Comparison of ENCODE assay signal across 35 cellular contexts in genomic region chr9:33468797-33469621, GRCh38. TPM values are rescaled to one million over a fixed set of nuclear protein-coding genes. Genes with fewer than 3 reads are reported as not detected.
DNase-seq lines count a peak whose midpoint lies in the region; ATAC-seq, FAIRE-seq and TF ChIP-seq lines count a peak whose summit lies in the region.
"Had no signal": no experiment of that assay in that cellular context is flagged by ENCODE, and none has a peak within 500 bp of the region (broad histone marks: within the 10 kb centered on the region; RNA-seq: fewer than 3 reads in every experiment).

No MANE protein-coding gene starts in this region.

- FAIRE-seq in HepG2 (lab: Jason Lieb, UNC), result no peak
- FAIRE-seq: A549, D721Med, GM19239, urothelium cell line had no signal

- TF ChIP-seq CTCF in HepG2 (CRISPR knock-in tag; IDR thresholded peaks at IDR 0.05), result no peak
- TF ChIP-seq CTCF in suprapubic skin (IDR thresholded peaks at IDR 0.05), result no peak

- H3K4me3 ChIP-seq in HepG2 (replicated peaks in 1 of 3; ENCODE audit: insufficient read depth in 1 of 3, low read depth in 2 of 3, low read length in 3 of 3) (no peak overlapping the region), suprapubic skin (no peak overlapping the region)
- H3K4me3 ChIP-seq: A549, HAP-1, heart left ventricle, lung, mucosa of descending colon, ovary, thoracic aorta had no signal

- no peak overlapping the region for H2AFZ ChIP-seq in HepG2 (ENCODE audit: low read length)

- H3K79me2 ChIP-seq in HepG2 (ENCODE audit: insufficient read depth, low read length), result peaks cover 18% of the 10 kb centered on the region

- H4K20me1 ChIP-seq in HepG2 (ENCODE audit: insufficient read depth, low read length), result no peaks in the 10 kb centered on the region

- no peak for TF ChIP-seq RAD21 in HepG2 (CRISPR knock-in tag; IDR thresholded peaks at IDR 0.05)

- no peak overlapping the region for H3K9ac ChIP-seq in HepG2 (ENCODE audit: insufficient read depth, low read depth, low read length)

- H3K27me3 ChIP-seq in HepG2 (ENCODE audit: control insufficient read depth in 1 of 2, insufficient read depth in 2 of 2, low read length in 2 of 2) (no peaks in the 10 kb centered on the region; a peak in 1 of 5 replicates), suprapubic skin (no peaks in the 10 kb centered on the region)
- H3K27me3 ChIP-seq: heart left ventricle, ovary had no signal

- H3K27ac Mint-ChIP-seq in activated T-cell treated with anti-CD3 and anti-CD28 coated beads, Interleukin-2, amount 50 U/mL, for 72 hours, result peak overlapping the region; percentile 17
- H3K27ac Mint-ChIP-seq in T-cell, result peak overlapping the region; percentile 8 to 11
- peak overlapping the region in 3 of 10 donors; percentile 44 to 61 (median 55) for H3K27ac Mint-ChIP-seq in naive thymus-derived CD8-positive, alpha-beta T cell
- H3K27ac Mint-ChIP-seq: activated T-helper 1 cell treated with anti-CD3 and anti-CD28 coated beads, Interleukin-12 subunit alpha, Interleukin-12 subunit beta, Interleukin-2, Interleukin-4 antibody, amounts not matched to agents 30 ng/mL and 10 ng/mL and 1 ng/mL, durations not matched to agents 14 hours and 24 hours and 36 hours; nephron progenitor cell had no signal

- no peaks in the 10 kb centered on the region for H3K9me3 Mint-ChIP-seq in activated T-cell treated with anti-CD3 and anti-CD28 coated beads, Interleukin-2, amount 50 U/mL, for 72 hours
- H3K9me3 Mint-ChIP-seq in T-cell, result no peaks in the 10 kb centered on the region
- H3K9me3 Mint-ChIP-seq in naive thymus-derived CD8-positive, alpha-beta T cell, result no peaks in the 10 kb centered on the region
- H3K9me3 Mint-ChIP-seq: activated T-helper 1 cell treated with anti-CD3 and anti-CD28 coated beads, Interleukin-12 subunit alpha, Interleukin-12 subunit beta, Interleukin-2, Interleukin-4 antibody, amounts not matched to agents 30 ng/mL and 10 ng/mL and 1 ng/mL, durations not matched to agents 14 hours and 24 hours and 36 hours; CD4-positive, CD25-positive, alpha-beta regulatory T cell; nephron progenitor cell; stimulated activated naive CD8-positive, alpha-beta T cell treated with anti-CD3 and anti-CD28 coated beads, Interleukin-15, Interleukin-2, amounts not matched to agents 100 ng/mL and 50 ng/mL, for 24 hours had no signal

- H3K27ac ChIP-seq in HepG2 (ENCODE audit: extremely low read length, insufficient read depth, low read length) (no peak overlapping the region), suprapubic skin (no peak overlapping the region)
- H3K27ac ChIP-seq: A549, heart left ventricle, ovary, thoracic aorta, VCaP had no signal

- 97% methylated on average over 18 of the region's 21 CpGs for WGBS in HepG2 (ENCODE audit: low lambda C conversion rate)
- 94% methylated on average over 19 of the region's 21 CpGs for WGBS in suprapubic skin

- no peaks in the 10 kb centered on the region for H3K27me3 Mint-ChIP-seq in activated T-cell treated with anti-CD3 and anti-CD28 coated beads, Interleukin-2, amount 50 U/mL, for 72 hours (ENCODE audit: low read depth)
- H3K27me3 Mint-ChIP-seq in T-cell, result no peaks in the 10 kb centered on the region
- no peaks in the 10 kb centered on the region for H3K27me3 Mint-ChIP-seq in naive thymus-derived CD8-positive, alpha-beta T cell
- H3K27me3 Mint-ChIP-seq: CD4-positive, CD25-positive, alpha-beta regulatory T cell; stimulated activated naive CD8-positive, alpha-beta T cell treated with anti-CD3 and anti-CD28 coated beads, Interleukin-15, Interleukin-2, amounts not matched to agents 100 ng/mL and 50 ng/mL, for 24 hours had no signal

- H3K36me3 ChIP-seq in HepG2 (replicated peaks in 1 of 2; ENCODE audit: control insufficient read depth in 1 of 2, insufficient read depth in 2 of 2, low read length in 2 of 2) (peaks cover 41 to 71% of the 10 kb centered on the region in 2 experiments), suprapubic skin (peaks cover 81% of the 10 kb centered on the region)
- H3K36me3 ChIP-seq: ovary had no signal

- H3K4me1 ChIP-seq in HepG2 (ENCODE audit: insufficient read depth, low read length) (peaks cover 25% of the 10 kb centered on the region), suprapubic skin (peaks cover 30% of the 10 kb centered on the region)

- peaks cover 6 to 14% of the 10 kb centered on the region in 2 donors for H3K36me3 Mint-ChIP-seq in activated T-cell treated with anti-CD3 and anti-CD28 coated beads, Interleukin-2, amount 50 U/mL, for 72 hours (ENCODE audit: insufficient read depth in 2 of 2)
- H3K36me3 Mint-ChIP-seq in T-cell, result peaks cover 60% of the 10 kb centered on the region
- H3K36me3 Mint-ChIP-seq in naive thymus-derived CD8-positive, alpha-beta T cell, result peaks cover 0 to 78% (median 22%) of the 10 kb centered on the region in 3 donors

- intact Hi-C loops in HepG2 (cut with micrococcal nuclease; ENCODE audit: unreplicated experiment), result loop anchor here (5.0 kb wide), 1 partner anchor 52 kb away; no protein-coding TSS in a partner anchor

- no peak overlapping the region for H3K4me3 Mint-ChIP-seq in activated T-cell treated with anti-CD3 and anti-CD28 coated beads, Interleukin-2, amount 50 U/mL, for 72 hours
- H3K4me3 Mint-ChIP-seq in T-cell, result no peak overlapping the region
- H3K4me3 Mint-ChIP-seq in naive thymus-derived CD8-positive, alpha-beta T cell, result no peak overlapping the region
- H3K4me3 Mint-ChIP-seq: activated T-helper 1 cell treated with anti-CD3 and anti-CD28 coated beads, Interleukin-12 subunit alpha, Interleukin-12 subunit beta, Interleukin-2, Interleukin-4 antibody, amounts not matched to agents 30 ng/mL and 10 ng/mL and 1 ng/mL, durations not matched to agents 14 hours and 24 hours and 36 hours; nephron progenitor cell; stimulated activated naive CD8-positive, alpha-beta T cell treated with anti-CD3 and anti-CD28 coated beads, Interleukin-15, Interleukin-2, amounts not matched to agents 100 ng/mL and 50 ng/mL, for 24 hours had no signal

- H3K9me3 ChIP-seq in HepG2 (ENCODE audit: low read length) (no peaks in the 10 kb centered on the region), suprapubic skin (no peaks in the 10 kb centered on the region)
- H3K9me3 ChIP-seq: A549, HAP-1, heart left ventricle, mucosa of descending colon, ovary, thoracic aorta had no signal

- no peak for DNase-seq in activated T-cell treated with anti-CD3 and anti-CD28 coated beads, Interleukin-2, amount 50 U/mL, for 72 hours
- no peak for DNase-seq in activated T-cell treated with anti-CD3 and anti-CD28 coated beads for 4 hours
- peak in 1 of 34 experiments; percentile 16 for DNase-seq in T-cell
- no peak for DNase-seq in HepG2 (ENCODE audit: low spot score)
- DNase-seq in suprapubic skin (ENCODE audit: low spot score in 2 of 2), result peak; percentile 40 to 58
- no peak for DNase-seq in DMS53 treated with DMSO at 0.1 percent for 48 hours (lab: John Stamatoyannopoulos, UW; ENCODE audit: unreplicated experiment)
- no peak for DNase-seq in naive thymus-derived CD8-positive, alpha-beta T cell
- no peak for DNase-seq in NCI-H146 (lab: John Stamatoyannopoulos, UW)
- DNase-seq: activated CD4-positive, alpha-beta T cell treated with anti-CD3 and anti-CD28 coated beads for 4 hours; activated naive CD4-positive, alpha-beta T cell treated with Interleukin-2 at 50 U/mL for 16 hours; CD4-positive, CD25-positive, alpha-beta regulatory T cell; cerebellar nuclear complex; foreskin fibroblast; Kasumi-1; kidney glomerular epithelial cell; NCI-H1436 treated with DMSO at 0.1 percent for 48 hours; NCI-H2107; nephron progenitor cell; SIG-M5; stimulated activated CD4-positive, alpha-beta T cell treated with anti-CD3 and anti-CD28 coated beads, Interleukin-2, amount 100 ng/mL, for 24 hours; T-helper 9 cell had no signal

- CTCF ChIA-PET in T-cell (lab: Charles Lee), result interaction anchor here in 1 of 2 donors (0.6 kb wide), 1 partner anchor 56 kb away, joined by 3 read pairs; no protein-coding TSS in a partner anchor
- CTCF ChIA-PET in HepG2 (lab: Yijun Ruan, JAX; ENCODE audit: low intra/inter-chr PET ratio, low total read pairs), result no interaction called here

- TF ChIP-seq POLR2A in HepG2 (IDR thresholded peaks at IDR 0.05; ENCODE audit: insufficient read depth in 1 of 2, low read depth in 2 of 2, low read length in 2 of 2) (no peak), suprapubic skin (IDR thresholded peaks at IDR 0.05) (no peak)

- in situ Hi-C loops in HepG2 (cut with HindIII; ENCODE audit: extremely low pct_ligation_motif_present, low pct_unique_long_range_greater_than_20kb), result loop anchor here (10.0 kb wide), 2 partner anchors 94 to 174 kb away; partner anchors contain the start of gene NFX1

- no TSS peak for BruUV-seq in HepG2 (replicated peaks; lab: Mats Ljungman, UMichigan)

- H3K4me2 ChIP-seq in HepG2 (ENCODE audit: low read depth, low read length), result no peak overlapping the region
- H3K4me2 ChIP-seq: A549 had no signal

- TF ChIP-seq EP300 in HepG2 (IDR thresholded peaks at IDR 0.05; ENCODE audit: low read depth in 2 of 2, low read length in 2 of 2) (no peak), HepG2 (CRISPR knock-in tag; IDR thresholded peaks at IDR 0.05; ENCODE audit: borderline replicate concordance) (no peak), suprapubic skin (IDR thresholded peaks at IDR 0.05) (no peak)

- ATAC-seq in activated T-cell treated with anti-CD3 and anti-CD28 coated beads, Interleukin-2, amount 50 U/mL, for 72 hours (replicated peaks in 1 of 2), result no peak
- ATAC-seq in T-cell (replicated peaks in 1 of 4) (no peak), HepG2 (no peak)
- ATAC-seq in naive thymus-derived CD8-positive, alpha-beta T cell, result no peak
- ATAC-seq: A549, esophagus mucosa, heart left ventricle, mucosa of descending colon had no signal

- peaks cover 27% of the 10 kb centered on the region for H3K4me1 Mint-ChIP-seq in activated T-cell treated with anti-CD3 and anti-CD28 coated beads, Interleukin-2, amount 50 U/mL, for 72 hours (ENCODE audit: low read depth)
- H3K4me1 Mint-ChIP-seq in T-cell, result peaks cover 26 to 32% (median 31%) of the 10 kb centered on the region in 3 donors
- H3K4me1 Mint-ChIP-seq in naive thymus-derived CD8-positive, alpha-beta T cell, result peaks cover 9 to 31% (median 26%) of the 10 kb centered on the region in 4 donors

- POLR2A ChIA-PET in T-cell (lab: Charles Lee), result no interaction called here
- POLR2A ChIA-PET in HepG2 (lab: Yijun Ruan, JAX), result no interaction called here
- POLR2A ChIA-PET in naive thymus-derived CD8-positive, alpha-beta T cell (lab: Charles Lee), result interaction anchor here (0.6 to 0.7 kb wide), 2 partner anchors 11 to 14 kb away, joined by 3 to 4 read pairs; no protein-coding TSS in a partner anchor

RNA-seq across cellular contexts. Expression of gene NOL6, which starts 4.7 kb away (rescaled TPM):
- 10 to 100 TPM; 26.1 to 30.1 TPM for total RNA-seq in activated T-cell treated with anti-CD3 and anti-CD28 coated beads, Interleukin-2, amount 50 U/mL, for 72 hours
- 10 to 100 TPM; 35.1 to 57.6 (median 47.1) TPM for total RNA-seq in T-cell
- total RNA-seq in HepG2 (2016; rRNA removed; fragmentation: Illumina TruSeq; extraction: Trizol), result 28.6 and 30.2 TPM in 2 replicates
- 2.8 and 3.9 TPM in 2 replicates for total RNA-seq in HepG2 (2016; cell fraction: cytosol; rRNA removed; fragmentation: Illumina TruSeq; extraction: Trizol; ENCODE audit: low read depth)
- total RNA-seq in HepG2 (2016; cell fraction: insoluble cytoplasmic fraction; rRNA removed; fragmentation: Illumina TruSeq; extraction: Trizol), result 22.1 and 31.4 TPM in 2 replicates
- 9.8 and 10.2 TPM in 2 replicates for total RNA-seq in HepG2 (2016; cell fraction: membrane; rRNA removed; fragmentation: Illumina TruSeq; extraction: Trizol)
- total RNA-seq in HepG2 (2016; cell fraction: nucleus; rRNA removed; fragmentation: Illumina TruSeq; extraction: Trizol), result 23.4 and 29.5 TPM in 2 replicates
- polyA plus RNA-seq in HepG2 (2011; rRNA removed), result 17.0 and 23.0 TPM in 2 replicates
- 9.7 and 9.8 TPM in 2 replicates for polyA plus RNA-seq in HepG2 (2011; cell fraction: cytosol; rRNA removed)
- polyA plus RNA-seq in HepG2 (2011; cell fraction: nucleus; rRNA removed), result 48.7 and 50.3 TPM in 2 replicates
- polyA plus RNA-seq in HepG2 (2012), result 14.2 and 17.1 TPM in 2 replicates
- polyA plus RNA-seq in HepG2 (2016; cell fraction: cytosol; fragmentation: Illumina TruSeq; extraction: Trizol; ENCODE audit: low read depth), result 2.5 and 2.9 TPM in 2 replicates
- polyA plus RNA-seq in HepG2 (2016; cell fraction: insoluble cytoplasmic fraction; fragmentation: Illumina TruSeq; extraction: Trizol; ENCODE audit: low read depth), result 22.0 and 27.2 TPM in 2 replicates
- 5.3 and 7.6 TPM in 2 replicates for polyA plus RNA-seq in HepG2 (2016; cell fraction: membrane; fragmentation: Illumina TruSeq; extraction: Trizol; ENCODE audit: low read depth)
- polyA plus RNA-seq in HepG2 (2016; cell fraction: nucleus; fragmentation: Illumina TruSeq; extraction: Trizol; ENCODE audit: insufficient read depth, low read depth), result 49.3 and 51.6 TPM in 2 replicates
- 38.5 and 95.8 TPM in 2 replicates for polyA minus RNA-seq in HepG2 (2011; rRNA and poly(A)+ RNA removed; ENCODE audit: low replicate concordance)
- 10.8 and 11.3 TPM in 2 replicates for polyA minus RNA-seq in HepG2 (2011; cell fraction: cytosol; rRNA and poly(A)+ RNA removed)
- polyA minus RNA-seq in HepG2 (2011; cell fraction: nucleus; rRNA and poly(A)+ RNA removed), result 26.0 and 29.8 TPM in 2 replicates
- total RNA-seq in suprapubic skin, result 10 to 100 TPM; 40.4 to 50.4 (median 44.1) TPM
- total RNA-seq in naive thymus-derived CD8-positive, alpha-beta T cell, result 10 to 100 TPM; 42.7 to 47.2 TPM
- polyA plus RNA-seq in naive thymus-derived CD8-positive, alpha-beta T cell, result 10 to 100 TPM; 13.5 to 29.2 (median 19.3) TPM

RNA-seq across cellular contexts. Expression of gene AQP3, which starts 21.6 kb away (rescaled TPM):
- 10 to 100 TPM; 12.0 to 17.8 TPM for total RNA-seq in activated T-cell treated with anti-CD3 and anti-CD28 coated beads, Interleukin-2, amount 50 U/mL, for 72 hours
- total RNA-seq in T-cell (100 to 1,000 TPM in 3 of 5 donors, 10 to 100 TPM in 2; 85.7 to 130 (median 111) TPM), HepG2 (2016; rRNA removed; fragmentation: Illumina TruSeq; extraction: Trizol) (0.87 and 1.4 TPM in 2 replicates), suprapubic skin (1,000 to 10,000 TPM; 1,277 to 1,951 (median 1,548) TPM)
- total RNA-seq in HepG2 (2016; cell fraction: cytosol; rRNA removed; fragmentation: Illumina TruSeq; extraction: Trizol; ENCODE audit: low read depth), result 0.30 and 0.62 TPM in 2 replicates
- total RNA-seq in HepG2 (2016; cell fraction: insoluble cytoplasmic fraction; rRNA removed; fragmentation: Illumina TruSeq; extraction: Trizol), result 0.73 and 1.5 TPM in 2 replicates
- 0.65 and 0.99 TPM in 2 replicates for total RNA-seq in HepG2 (2016; cell fraction: membrane; rRNA removed; fragmentation: Illumina TruSeq; extraction: Trizol)
- 1.2 and 1.3 TPM in 2 replicates for total RNA-seq in HepG2 (2016; cell fraction: nucleus; rRNA removed; fragmentation: Illumina TruSeq; extraction: Trizol)
- 5.5 and 12.2 TPM in 2 replicates for polyA plus RNA-seq in HepG2 (2011; rRNA removed)
- 7.3 and 9.8 TPM in 2 replicates for polyA plus RNA-seq in HepG2 (2011; cell fraction: cytosol; rRNA removed)
- polyA plus RNA-seq in HepG2 (2011; cell fraction: nucleus; rRNA removed), result 8.4 and 11.9 TPM in 2 replicates
- polyA plus RNA-seq in HepG2 (2012), result 14.8 and 18.2 TPM in 2 replicates
- polyA plus RNA-seq in HepG2 (2016; cell fraction: cytosol; fragmentation: Illumina TruSeq; extraction: Trizol; ENCODE audit: low read depth), result 0.33 and 0.46 TPM in 2 replicates
- polyA plus RNA-seq in HepG2 (2016; cell fraction: insoluble cytoplasmic fraction; fragmentation: Illumina TruSeq; extraction: Trizol; ENCODE audit: low read depth), result 0.59 and 0.63 TPM in 2 replicates
- polyA plus RNA-seq in HepG2 (2016; cell fraction: membrane; fragmentation: Illumina TruSeq; extraction: Trizol; ENCODE audit: low read depth), result 0.94 and 1.2 TPM in 2 replicates
- polyA plus RNA-seq in HepG2 (2016; cell fraction: nucleus; fragmentation: Illumina TruSeq; extraction: Trizol; ENCODE audit: insufficient read depth, low read depth), result 1.4 and 2.5 TPM in 2 replicates
- 6.2 and 648 TPM in 2 replicates for polyA minus RNA-seq in HepG2 (2011; rRNA and poly(A)+ RNA removed; ENCODE audit: low replicate concordance)
- 4.7 and 6.3 TPM in 2 replicates for polyA minus RNA-seq in HepG2 (2011; cell fraction: cytosol; rRNA and poly(A)+ RNA removed)
- 2.0 and 2.7 TPM in 2 replicates for polyA minus RNA-seq in HepG2 (2011; cell fraction: nucleus; rRNA and poly(A)+ RNA removed)
- total RNA-seq in naive thymus-derived CD8-positive, alpha-beta T cell, result 10 to 100 TPM; 71.6 to 72.8 TPM
- 100 to 1,000 TPM; 124 to 166 (median 145) TPM for polyA plus RNA-seq in naive thymus-derived CD8-positive, alpha-beta T cell

RNA-seq across cellular contexts. Expression of gene ANKRD18B, which starts 55.0 kb away (rescaled TPM):
- 1 to 10 TPM in 1 of 2 donors, under 1 TPM in 1; 0.48 to 1.9 TPM for total RNA-seq in activated T-cell treated with anti-CD3 and anti-CD28 coated beads, Interleukin-2, amount 50 U/mL, for 72 hours
- total RNA-seq in T-cell (1 to 10 TPM in 3 of 5 donors, under 1 TPM in 1, not detected in 1; 0.76 to 2.6 (median 1.9) TPM), HepG2 (2016; rRNA removed; fragmentation: Illumina TruSeq; extraction: Trizol) (1.2 and 1.4 TPM in 2 replicates), suprapubic skin (10 to 100 TPM in 3 of 4 donors, 1 to 10 TPM in 1; 9.5 to 27.0 (median 15.7) TPM)
- total RNA-seq in HepG2 (2016; cell fraction: cytosol; rRNA removed; fragmentation: Illumina TruSeq; extraction: Trizol; ENCODE audit: low read depth), result not detected in 2 replicates
- total RNA-seq in HepG2 (2016; cell fraction: insoluble cytoplasmic fraction; rRNA removed; fragmentation: Illumina TruSeq; extraction: Trizol), result 0.36 and 0.61 TPM in 2 replicates
- 0.34 TPM in 1 of 2 replicates, not detected in the other for total RNA-seq in HepG2 (2016; cell fraction: membrane; rRNA removed; fragmentation: Illumina TruSeq; extraction: Trizol)
- 1.5 and 1.6 TPM in 2 replicates for total RNA-seq in HepG2 (2016; cell fraction: nucleus; rRNA removed; fragmentation: Illumina TruSeq; extraction: Trizol)
- polyA plus RNA-seq in HepG2 (2011; rRNA removed), result 0.57 and 0.65 TPM in 2 replicates
- polyA plus RNA-seq in HepG2 (2011; cell fraction: cytosol; rRNA removed), result 0.30 TPM in 1 of 2 replicates, not detected in the other
- 1.0 and 1.3 TPM in 2 replicates for polyA plus RNA-seq in HepG2 (2011; cell fraction: nucleus; rRNA removed)
- 0.57 TPM in 1 of 2 replicates, not detected in the other for polyA plus RNA-seq in HepG2 (2012)
- not detected in 2 replicates for polyA plus RNA-seq in HepG2 (2016; cell fraction: cytosol; fragmentation: Illumina TruSeq; extraction: Trizol; ENCODE audit: low read depth)
- 0.45 and 0.58 TPM in 2 replicates for polyA plus RNA-seq in HepG2 (2016; cell fraction: insoluble cytoplasmic fraction; fragmentation: Illumina TruSeq; extraction: Trizol; ENCODE audit: low read depth)
- polyA plus RNA-seq in HepG2 (2016; cell fraction: membrane; fragmentation: Illumina TruSeq; extraction: Trizol; ENCODE audit: low read depth), result not detected in 2 replicates
- 0.96 and 1.1 TPM in 2 replicates for polyA plus RNA-seq in HepG2 (2016; cell fraction: nucleus; fragmentation: Illumina TruSeq; extraction: Trizol; ENCODE audit: insufficient read depth, low read depth)
- 13.4 TPM in 1 of 2 replicates, not detected in the other for polyA minus RNA-seq in HepG2 (2011; rRNA and poly(A)+ RNA removed; ENCODE audit: low replicate concordance)
- not detected in 2 replicates for polyA minus RNA-seq in HepG2 (2011; cell fraction: cytosol; rRNA and poly(A)+ RNA removed)
- 2.6 and 5.5 TPM in 2 replicates for polyA minus RNA-seq in HepG2 (2011; cell fraction: nucleus; rRNA and poly(A)+ RNA removed)
- total RNA-seq in naive thymus-derived CD8-positive, alpha-beta T cell, result under 1 TPM in 1 of 2 experiments, not detected in 1; 0.88 TPM
- polyA plus RNA-seq in naive thymus-derived CD8-positive, alpha-beta T cell, result not detected
- total RNA-seq: CD4-positive, CD25-positive, alpha-beta regulatory T cell; thoracic aorta had no signal
- polyA plus RNA-seq: CD4-positive, CD25-positive, alpha-beta regulatory T cell had no signal

Comparison
In these comparisons a context has a peak if more than half of its experiments do, and no peak if none do; other contexts are left out.
1. DNase-seq: peak in suprapubic skin (2 of 2); none in activated T-cell treated with anti-CD3 and anti-CD28 coated beads, Interleukin-2, amount 50 U/mL, for 72 hours (0 of 2), activated T-cell treated with anti-CD3 and anti-CD28 coated beads for 4 hours (single experiment), HepG2 (single experiment), DMS53 treated with DMSO at 0.1 percent for 48 hours (single experiment), naive thymus-derived CD8-positive, alpha-beta T cell (0 of 10) and NCI-H146 (single experiment).
2. RNA of gene AQP3, which starts 21.6 kb away (total RNA-seq): 1,277 to 1,951 TPM in suprapubic skin; 85.7 to 130 TPM in T-cell, 71.6 to 72.8 TPM in naive thymus-derived CD8-positive, alpha-beta T cell, 12.0 to 17.8 TPM in activated T-cell treated with anti-CD3 and anti-CD28 coated beads, Interleukin-2, amount 50 U/mL, for 72 hours and 0.30 to 1.5 TPM in HepG2; every median in the first group is over 4 times any median in the second.